ENCODE assay signal across 16 cellular contexts in genomic region chr12:118036672-118037411, GRCh38. TPM values are rescaled to one million over a fixed set of nuclear protein-coding genes. Genes with fewer than 3 reads are reported as not detected.
A peak's percentile ranks its signal among the peaks of the same experiment; 100 is the strongest.
DNase-seq lines count a peak whose midpoint lies in the region; ATAC-seq, FAIRE-seq and TF ChIP-seq lines count a peak whose summit lies in the region.
"Had no signal": no experiment of that assay in that cellular context is flagged by ENCODE, and none has a peak within 500 bp of the region (broad histone marks: within the 10 kb centered on the region; RNA-seq: fewer than 3 reads in every experiment).

No MANE protein-coding gene starts in this region.

- H3K9ac ChIP-seq in liver (ENCODE audit: low read depth in 1 of 2, low read length in 2 of 2) (no peak overlapping the region), HepG2 (ENCODE audit: insufficient read depth, low read depth, low read length) (no peak overlapping the region), GM12878 (ENCODE audit: control insufficient read depth, insufficient read depth, low read length) (no peak overlapping the region)
- H3K9ac ChIP-seq: BLaER1 treated with 17β-estradiol and CSF1 and Interleukin-3, amounts not matched to agents 10 nM and 100 nM had no signal

- ATAC-seq in HepG2 (no peak), GM12878 (no peak)
- no peak for ATAC-seq in stimulated activated memory B cell treated with anti-CD40 and anti-IgM and Interleukin-4, amounts not matched to agents 10 μg/mL and 1 μg/mL and 100 μg/mL, for 72 hours
- ATAC-seq: Panc1 had no signal

- H3K4me1 ChIP-seq in liver (ENCODE audit: control insufficient read depth in 4 of 4, insufficient read depth in 4 of 4, low read length in 3 of 4) (peaks cover 4 to 15% (median 9%) of the 10 kb centered on the region in 4 donors), HepG2 (ENCODE audit: insufficient read depth, low read length) (peaks cover 15% of the 10 kb centered on the region), GM12878 (ENCODE audit: control insufficient read depth, insufficient read depth, low read length) (peaks cover 29% of the 10 kb centered on the region), stomach (peaks cover 0 to 16% (median 7%) of the 10 kb centered on the region in 4 donors)
- H3K4me1 ChIP-seq: HAP-1 had no signal

- POLR2A ChIA-PET in HepG2 (lab: Yijun Ruan, JAX) (interaction anchor here (0.6 to 1.9 kb wide), 3 partner anchors 8 to 569 kb away, joined by 3 to 5 read pairs (median 3); no protein-coding TSS in a partner anchor), GM12878 (lab: Charles Lee) (interaction anchor here (1.5 kb wide), 1 partner anchor 139 kb away, joined by 4 read pairs; no protein-coding TSS in a partner anchor)

- no TSS peak for BruUV-seq in HepG2 (replicated peaks; lab: Mats Ljungman, UMichigan)
- BruUV-seq in GM12878 (replicated peaks; lab: Mats Ljungman, UMichigan): no TSS peak

- CTCF ChIA-PET in HepG2 (lab: Yijun Ruan, JAX; ENCODE audit: low intra/inter-chr PET ratio, low total read pairs): no interaction called here
- CTCF ChIA-PET in GM12878 (lab: Yijun Ruan, JAX): interaction anchor here (0.9 to 7.5 kb wide), 5 partner anchors 8 to 160 kb away, joined by 3 to 111 read pairs (median 5); no protein-coding TSS in a partner anchor

- TF ChIP-seq EP300 in HepG2 (IDR thresholded peaks at IDR 0.05; ENCODE audit: low read depth in 2 of 2, low read length in 2 of 2): no peak
- TF ChIP-seq EP300 in HepG2 (CRISPR knock-in tag; IDR thresholded peaks at IDR 0.05; ENCODE audit: borderline replicate concordance): no peak
- TF ChIP-seq EP300 in GM12878 (IDR thresholded peaks at IDR 0.05; ENCODE audit: borderline replicate concordance in 1 of 2, control insufficient read depth in 1 of 2, low read depth in 2 of 2, low read length in 2 of 2): no peak
- no peak for TF ChIP-seq EP300 in stomach (IDR thresholded peaks at IDR 0.05)

- peaks cover 84% of the 10 kb centered on the region for H3K36me3 Mint-ChIP-seq in activated CD4-positive, alpha-beta T cell treated with anti-CD3 and anti-CD28 coated beads, Interleukin-2, amount 10 ng/mL, durations not matched to agents 24 days and 14 days (ENCODE audit: low read depth)
- H3K36me3 Mint-ChIP-seq in stimulated activated memory B cell treated with anti-CD40 and anti-IgM and Interleukin-4, amounts not matched to agents 10 μg/mL and 1 μg/mL and 100 μg/mL, for 72 hours: peaks cover 77% of the 10 kb centered on the region

- FAIRE-seq in HepG2 (lab: Jason Lieb, UNC) (no peak), GM12878 (lab: Jason Lieb, UNC) (no peak)

- intact Hi-C loops in activated CD4-positive, alpha-beta T cell treated with anti-CD3 and anti-CD28 coated beads, Interleukin-2, amount 10 ng/mL, durations not matched to agents 24 days and 14 days (cut with micrococcal nuclease): no loop called here
- intact Hi-C loops in HepG2 (cut with micrococcal nuclease; ENCODE audit: unreplicated experiment) (no loop called here), GM12878 (cut with micrococcal nuclease; ENCODE audit: unreplicated experiment) (no loop called here), stomach (cut with DNase I; ENCODE audit: low total_unique reads) (loop anchor here (10.0 kb wide), 1 partner anchor 162 kb away; no protein-coding TSS in a partner anchor)

- peaks cover 9 to 60% (median 40%) of the 10 kb centered on the region in 4 donors for H3K36me3 ChIP-seq in liver (ENCODE audit: control insufficient read depth in 4 of 4, insufficient read depth in 3 of 4, low read depth in 1 of 4, low read length in 3 of 4)
- H3K36me3 ChIP-seq in HepG2 (replicated peaks in 1 of 2; ENCODE audit: control insufficient read depth in 1 of 2, insufficient read depth in 2 of 2, low read length in 2 of 2): peaks cover 27 to 63% of the 10 kb centered on the region in 2 experiments
- H3K36me3 ChIP-seq in GM12878 (ENCODE audit: control insufficient read depth in 2 of 2, insufficient read depth in 2 of 2, low read length in 1 of 2): peaks cover 19 to 48% of the 10 kb centered on the region in 2 experiments
- peaks cover 81 to 100% (median 100%) of the 10 kb centered on the region in 4 donors for H3K36me3 ChIP-seq in stomach

- no peak for DNase-seq in activated CD4-positive, alpha-beta T cell treated with anti-CD3 and anti-CD28 coated beads, Interleukin-2, amount 10 ng/mL, durations not matched to agents 24 days and 14 days
- no peak for DNase-seq in activated CD4-positive, alpha-beta T cell treated with anti-CD3 and anti-CD28 coated beads, Interleukin-2, amount 50 U/mL, for 48 hours
- no peak for DNase-seq in HepG2 (ENCODE audit: low spot score)
- DNase-seq in GM12878 (ENCODE audit: low read depth, low spot score): no peak
- no peak for DNase-seq in T-helper 1 cell
- no peak for DNase-seq in stomach
- DNase-seq: NCI-H1417, NCI-H1930, NCI-H2171, NCI-H446 treated with DMSO at 0.1 percent for 48 hours, NCI-H748 treated with DMSO at 0.1 percent for 48 hours had no signal

- no peak overlapping the region for H3K4me3 Mint-ChIP-seq in activated CD4-positive, alpha-beta T cell treated with anti-CD3 and anti-CD28 coated beads, Interleukin-2, amount 10 ng/mL, durations not matched to agents 24 days and 14 days
- H3K4me3 Mint-ChIP-seq in stimulated activated memory B cell treated with anti-CD40 and anti-IgM and Interleukin-4, amounts not matched to agents 10 μg/mL and 1 μg/mL and 100 μg/mL, for 72 hours: no peak overlapping the region

- H3K4me2 ChIP-seq in HepG2 (ENCODE audit: low read depth, low read length): no peak overlapping the region
- H3K4me2 ChIP-seq in GM12878 (ENCODE audit: control insufficient read depth, insufficient read depth): no peak overlapping the region
- H3K4me2 ChIP-seq: BLaER1 treated with 17β-estradiol and CSF1 and Interleukin-3, amounts not matched to agents 10 nM and 100 nM had no signal

- H3K27ac Mint-ChIP-seq in activated CD4-positive, alpha-beta T cell treated with anti-CD3 and anti-CD28 coated beads, Interleukin-2, amount 10 ng/mL, durations not matched to agents 24 days and 14 days: peak overlapping the region; percentile 99
- peak overlapping the region; percentile 80 for H3K27ac Mint-ChIP-seq in stimulated activated memory B cell treated with anti-CD40 and anti-IgM and Interleukin-4, amounts not matched to agents 10 μg/mL and 1 μg/mL and 100 μg/mL, for 72 hours

- TF ChIP-seq CTCF in liver (IDR thresholded peaks at IDR 0.05; ENCODE audit: low read depth, low read length, missing input control) (no peak), HepG2 (CRISPR knock-in tag; IDR thresholded peaks at IDR 0.05) (no peak), GM12878 (IDR thresholded peaks at IDR 0.05 in 2 of 3, conservative IDR thresholded peaks at IDR 0.05 in 1 of 3; ENCODE audit: control insufficient read depth in 2 of 3, extremely low read depth in 1 of 3, insufficient read depth in 1 of 3, low read depth in 3 of 3, low read length in 3 of 3) (no peak), stomach (IDR thresholded peaks at IDR 0.05) (no peak)

- H3K4me3 ChIP-seq in liver (ENCODE audit: low read depth in 1 of 3, low read length in 3 of 3): no peak overlapping the region
- no peak overlapping the region for H3K4me3 ChIP-seq in HepG2 (replicated peaks in 1 of 3; ENCODE audit: insufficient read depth in 1 of 3, low read depth in 2 of 3, low read length in 3 of 3)
- no peak overlapping the region for H3K4me3 ChIP-seq in GM12878
- no peak overlapping the region for H3K4me3 ChIP-seq in stomach
- H3K4me3 ChIP-seq: BLaER1 treated with 17β-estradiol and CSF1 and Interleukin-3, amounts not matched to agents 10 nM and 100 nM; HAP-1 had no signal

- H2AFZ ChIP-seq in HepG2 (ENCODE audit: low read length) (no peak overlapping the region), GM12878 (ENCODE audit: control insufficient read depth, low read depth, low read length) (no peak overlapping the region)

- H3K27me3 ChIP-seq in liver (ENCODE audit: control insufficient read depth in 4 of 4, insufficient read depth in 4 of 4, low read length in 3 of 4): no peaks in the 10 kb centered on the region
- no peaks in the 10 kb centered on the region for H3K27me3 ChIP-seq in HepG2 (ENCODE audit: control insufficient read depth in 1 of 2, insufficient read depth in 2 of 2, low read length in 2 of 2)
- H3K27me3 ChIP-seq in GM12878 (replicated peaks in 1 of 2; ENCODE audit: control insufficient read depth in 2 of 2, insufficient read depth in 2 of 2, low read length in 1 of 2): no peaks in the 10 kb centered on the region
- H3K27me3 ChIP-seq in stomach: no peaks in the 10 kb centered on the region
- H3K27me3 ChIP-seq: BLaER1 treated with 17β-estradiol and CSF1 and Interleukin-3, amounts not matched to agents 10 nM and 100 nM had no signal

- H3K4me1 Mint-ChIP-seq in activated CD4-positive, alpha-beta T cell treated with anti-CD3 and anti-CD28 coated beads, Interleukin-2, amount 10 ng/mL, durations not matched to agents 24 days and 14 days: peaks cover 49% of the 10 kb centered on the region
- peaks cover 27% of the 10 kb centered on the region for H3K4me1 Mint-ChIP-seq in stimulated activated memory B cell treated with anti-CD40 and anti-IgM and Interleukin-4, amounts not matched to agents 10 μg/mL and 1 μg/mL and 100 μg/mL, for 72 hours

- 93% methylated on average over 11 of the region's 11 CpGs for WGBS in liver
- 100% methylated on average over 11 of the region's 11 CpGs for WGBS in HepG2 (ENCODE audit: low lambda C conversion rate)
- WGBS in GM12878 (ENCODE audit: insufficient coverage, insufficient replicate concordance, low lambda C conversion rate, missing lambda C conversion rate): 98% methylated on average over 11 of the region's 11 CpGs
- 84 to 91% (median 86%) methylated on average over 11 of the region's 11 CpGs for WGBS in stomach, 5 donors

- H3K79me2 ChIP-seq in HepG2 (ENCODE audit: insufficient read depth, low read length): no peaks in the 10 kb centered on the region
- H3K79me2 ChIP-seq in GM12878 (ENCODE audit: control insufficient read depth, insufficient read depth, low read length): no peaks in the 10 kb centered on the region

- no peaks in the 10 kb centered on the region for H3K9me3 Mint-ChIP-seq in activated CD4-positive, alpha-beta T cell treated with anti-CD3 and anti-CD28 coated beads, Interleukin-2, amount 10 ng/mL, durations not matched to agents 24 days and 14 days
- H3K9me3 Mint-ChIP-seq in stimulated activated memory B cell treated with anti-CD40 and anti-IgM and Interleukin-4, amounts not matched to agents 10 μg/mL and 1 μg/mL and 100 μg/mL, for 72 hours: no peaks in the 10 kb centered on the region

- SMC1A ChIA-PET in GM12878 (lab: Charles Lee; ENCODE audit: uncharacterized antibody, unreplicated experiment): interaction anchor here (0.7 to 5.4 kb wide), 5 partner anchors 8 to 161 kb away, joined by 3 to 64 read pairs (median 3); no protein-coding TSS in a partner anchor

- H4K20me1 ChIP-seq in HepG2 (ENCODE audit: insufficient read depth, low read length): no peaks in the 10 kb centered on the region
- no peaks in the 10 kb centered on the region for H4K20me1 ChIP-seq in GM12878 (ENCODE audit: control insufficient read depth, insufficient read depth)

- peak overlapping the region; percentile 6 to 53 for H3K27ac ChIP-seq in liver (ENCODE audit: low read depth in 1 of 2, low read length in 2 of 2)
- no peak overlapping the region for H3K27ac ChIP-seq in HepG2 (ENCODE audit: extremely low read length, insufficient read depth, low read length)
- peak overlapping the region; percentile 75 for H3K27ac ChIP-seq in GM12878 (ENCODE audit: control insufficient read depth, insufficient read depth)
- no peak overlapping the region for H3K27ac ChIP-seq in stomach
- H3K27ac ChIP-seq: BLaER1 treated with 17β-estradiol and CSF1 and Interleukin-3, amounts not matched to agents 10 nM and 100 nM had no signal

- H3K9me3 ChIP-seq in liver (ENCODE audit: control insufficient read depth in 4 of 4, low read length in 3 of 4) (no peaks in the 10 kb centered on the region), HepG2 (ENCODE audit: low read length) (no peaks in the 10 kb centered on the region), GM12878 (replicated peaks; ENCODE audit: control insufficient read depth, insufficient read depth, low read length) (peaks cover 6% of the 10 kb centered on the region; the same call in 2 of the 3 replicates), stomach (no peaks in the 10 kb centered on the region)
- H3K9me3 ChIP-seq: BLaER1 treated with 17β-estradiol and CSF1 and Interleukin-3, amounts not matched to agents 10 nM and 100 nM; HAP-1 had no signal

- RAD21 ChIA-PET in GM12878 (lab: Charles Lee; ENCODE audit: unreplicated experiment): interaction anchor here (1.0 to 1.4 kb wide), 4 partner anchors 8 to 28 kb away, joined by 3 to 5 read pairs (median 3); no protein-coding TSS in a partner anchor

- TF ChIP-seq POLR2A in HepG2 (IDR thresholded peaks at IDR 0.05; ENCODE audit: insufficient read depth in 1 of 2, low read depth in 2 of 2, low read length in 2 of 2): no peak
- TF ChIP-seq POLR2A in GM12878 (IDR thresholded peaks at IDR 0.05; ENCODE audit: low read depth, low read length): no peak
- no peak for TF ChIP-seq POLR2A in stomach (IDR thresholded peaks at IDR 0.05)

- TF ChIP-seq RAD21 in liver (IDR thresholded peaks at IDR 0.05) (no peak), HepG2 (CRISPR knock-in tag; IDR thresholded peaks at IDR 0.05) (no peak), GM12878 (IDR thresholded peaks at IDR 0.05; ENCODE audit: insufficient read depth, low read depth, low read length) (no peak)

- in situ Hi-C loops in HepG2 (cut with HindIII; ENCODE audit: extremely low pct_ligation_motif_present, low pct_unique_long_range_greater_than_20kb) (no loop called here), GM12878 (cut with MboI) (no loop called here)

- H3K27me3 Mint-ChIP-seq in activated CD4-positive, alpha-beta T cell treated with anti-CD3 and anti-CD28 coated beads, Interleukin-2, amount 10 ng/mL, durations not matched to agents 24 days and 14 days: peaks cover 2% of the 10 kb centered on the region
- H3K27me3 Mint-ChIP-seq in stimulated activated memory B cell treated with anti-CD40 and anti-IgM and Interleukin-4, amounts not matched to agents 10 μg/mL and 1 μg/mL and 100 μg/mL, for 72 hours: no peaks in the 10 kb centered on the region

RNA-seq across cellular contexts. Expression of gene RFC5, which starts 20.3 kb away (rescaled TPM):
- 82.9 and 84.4 TPM in 2 replicates for total RNA-seq in activated CD4-positive, alpha-beta T cell treated with anti-CD3 and anti-CD28 coated beads, Interleukin-2, amount 10 ng/mL, durations not matched to agents 24 days and 14 days
- total RNA-seq in liver (10 to 100 TPM in 1 of 2 donors, 1 to 10 TPM in 1; 7.4 to 26.4 TPM), HepG2 (2016; rRNA removed; fragmentation: Illumina TruSeq; extraction: Trizol) (51.4 and 66.2 TPM in 2 replicates), GM12878 (2014; rRNA removed) (51.1 and 55.0 TPM in 2 replicates), GM12878 (2014; rRNA removed; fragmentation: Illumina TruSeq; extraction: Trizol) (49.8 and 53.0 TPM in 2 replicates), GM12878 (2021) (29.3 and 30.9 TPM in 2 replicates), stomach (100 to 1,000 TPM in 1 of 5 donors, 10 to 100 TPM in 2, 1 to 10 TPM in 1, not detected in 1; 1.3 to 238 (median 20.6) TPM)
- polyA plus RNA-seq in liver (1 to 10 TPM; 5.4 to 6.0 TPM), HepG2 (2011; rRNA removed) (12.1 and 16.8 TPM in 2 replicates), GM12878 (2011; rRNA removed) (69.0 and 83.9 TPM in 2 replicates), GM12878 (2014; fragmentation: Illumina TruSeq; extraction: Trizol) (50.9 and 52.9 TPM in 2 replicates), GM12878 (2014; fragmentation: Nextera tagmentation; extraction: Ambion mirVana) (10 to 100 TPM; 47.3 to 73.3 TPM), GM12878 (2014; rRNA removed) (51.3 and 54.1 TPM in 2 replicates), GM12878 (2016; fragmentation: Nextera tagmentation; extraction: Ambion mirVana) (10 to 100 TPM; 66.3 to 70.0 TPM), stomach (10 to 100 TPM in 1 of 3 donors, 1 to 10 TPM in 2; 7.1 to 10.7 (median 9.0) TPM)
- total RNA-seq in HepG2 (2016; cell fraction: cytosol; rRNA removed; fragmentation: Illumina TruSeq; extraction: Trizol; ENCODE audit: low read depth): 22.7 and 23.4 TPM in 2 replicates
- total RNA-seq in HepG2 (2016; cell fraction: insoluble cytoplasmic fraction; rRNA removed; fragmentation: Illumina TruSeq; extraction: Trizol): 53.2 and 65.5 TPM in 2 replicates
- 26.8 and 27.2 TPM in 2 replicates for total RNA-seq in HepG2 (2016; cell fraction: membrane; rRNA removed; fragmentation: Illumina TruSeq; extraction: Trizol)
- 36.7 and 42.5 TPM in 2 replicates for total RNA-seq in HepG2 (2016; cell fraction: nucleus; rRNA removed; fragmentation: Illumina TruSeq; extraction: Trizol)
- polyA plus RNA-seq in HepG2 (2011; cell fraction: cytosol; rRNA removed): 9.6 and 13.1 TPM in 2 replicates
- polyA plus RNA-seq in HepG2 (2011; cell fraction: nucleus; rRNA removed): 14.0 and 22.1 TPM in 2 replicates
- polyA plus RNA-seq in HepG2 (2012): 7.1 and 12.7 TPM in 2 replicates
- 9.8 and 11.9 TPM in 2 replicates for polyA plus RNA-seq in HepG2 (2016; cell fraction: cytosol; fragmentation: Illumina TruSeq; extraction: Trizol; ENCODE audit: low read depth)
- polyA plus RNA-seq in HepG2 (2016; cell fraction: insoluble cytoplasmic fraction; fragmentation: Illumina TruSeq; extraction: Trizol; ENCODE audit: low read depth): 71.8 and 75.5 TPM in 2 replicates
- 18.4 and 19.2 TPM in 2 replicates for polyA plus RNA-seq in HepG2 (2016; cell fraction: membrane; fragmentation: Illumina TruSeq; extraction: Trizol; ENCODE audit: low read depth)
- polyA plus RNA-seq in HepG2 (2016; cell fraction: nucleus; fragmentation: Illumina TruSeq; extraction: Trizol; ENCODE audit: insufficient read depth, low read depth): 57.5 and 58.7 TPM in 2 replicates
- 15.8 and 70.0 TPM in 2 replicates for polyA minus RNA-seq in HepG2 (2011; rRNA and poly(A)+ RNA removed; ENCODE audit: low replicate concordance)
- polyA minus RNA-seq in HepG2 (2011; cell fraction: cytosol; rRNA and poly(A)+ RNA removed): 9.1 and 12.9 TPM in 2 replicates
- 17.5 and 18.8 TPM in 2 replicates for polyA minus RNA-seq in HepG2 (2011; cell fraction: nucleus; rRNA and poly(A)+ RNA removed)
- 40.9 and 42.7 TPM in 2 replicates for total RNA-seq in GM12878 (2013; cell fraction: nucleolus; rRNA removed)
- 20.2 TPM for polyA plus RNA-seq in GM12878 (2011; ENCODE audit: low read depth)
- 67.2 and 69.2 TPM in 2 replicates for polyA plus RNA-seq in GM12878 (2011; cell fraction: cytosol; rRNA removed)
- 99.3 and 113 TPM in 2 replicates for polyA plus RNA-seq in GM12878 (2011; cell fraction: nucleus; rRNA removed)
- 22.2 and 26.8 TPM in 2 replicates for polyA plus RNA-seq in GM12878 (2012)
- polyA minus RNA-seq in GM12878 (2011; rRNA and poly(A)+ RNA removed): 66.0 and 71.2 TPM in 2 replicates
- polyA minus RNA-seq in GM12878 (2011; cell fraction: cytosol; rRNA and poly(A)+ RNA removed): 22.3 and 32.1 TPM in 2 replicates
- 24.7 and 36.0 TPM in 2 replicates for polyA minus RNA-seq in GM12878 (2011; cell fraction: nucleus; rRNA and poly(A)+ RNA removed)

RNA-seq across cellular contexts. Expression of gene WSB2, which starts 24.1 kb away (rescaled TPM):
- total RNA-seq in activated CD4-positive, alpha-beta T cell treated with anti-CD3 and anti-CD28 coated beads, Interleukin-2, amount 10 ng/mL, durations not matched to agents 24 days and 14 days: 129 and 133 TPM in 2 replicates
- total RNA-seq in liver (10 to 100 TPM; 25.7 to 41.7 TPM), HepG2 (2016; rRNA removed; fragmentation: Illumina TruSeq; extraction: Trizol) (31.0 and 39.5 TPM in 2 replicates), GM12878 (2014; rRNA removed) (66.7 and 83.7 TPM in 2 replicates), GM12878 (2014; rRNA removed; fragmentation: Illumina TruSeq; extraction: Trizol) (40.4 and 41.5 TPM in 2 replicates), GM12878 (2021) (56.8 and 59.0 TPM in 2 replicates), stomach (100 to 1,000 TPM in 3 of 5 donors, 10 to 100 TPM in 2; 58.9 to 110 (median 101) TPM)
- polyA plus RNA-seq in liver (10 to 100 TPM; 20.4 to 31.0 TPM), HepG2 (2011; rRNA removed) (76.5 and 82.8 TPM in 2 replicates), GM12878 (2011; rRNA removed) (71.0 and 82.6 TPM in 2 replicates), GM12878 (2014; fragmentation: Illumina TruSeq; extraction: Trizol) (44.1 and 59.0 TPM in 2 replicates), GM12878 (2014; fragmentation: Nextera tagmentation; extraction: Ambion mirVana) (10 to 100 TPM; 30.0 to 33.6 TPM), GM12878 (2014; rRNA removed) (46.0 and 46.3 TPM in 2 replicates), GM12878 (2016; fragmentation: Nextera tagmentation; extraction: Ambion mirVana) (10 to 100 TPM; 18.3 to 19.4 TPM), stomach (10 to 100 TPM; 32.4 to 80.1 (median 79.7) TPM)
- total RNA-seq in HepG2 (2016; cell fraction: cytosol; rRNA removed; fragmentation: Illumina TruSeq; extraction: Trizol; ENCODE audit: low read depth): 58.3 and 64.9 TPM in 2 replicates
- total RNA-seq in HepG2 (2016; cell fraction: insoluble cytoplasmic fraction; rRNA removed; fragmentation: Illumina TruSeq; extraction: Trizol): 32.3 and 33.3 TPM in 2 replicates
- total RNA-seq in HepG2 (2016; cell fraction: membrane; rRNA removed; fragmentation: Illumina TruSeq; extraction: Trizol): 113 and 119 TPM in 2 replicates
- 17.3 and 21.7 TPM in 2 replicates for total RNA-seq in HepG2 (2016; cell fraction: nucleus; rRNA removed; fragmentation: Illumina TruSeq; extraction: Trizol)
- polyA plus RNA-seq in HepG2 (2011; cell fraction: cytosol; rRNA removed): 90.5 and 92.1 TPM in 2 replicates
- polyA plus RNA-seq in HepG2 (2011; cell fraction: nucleus; rRNA removed): 33.9 and 37.1 TPM in 2 replicates
- 39.1 and 50.3 TPM in 2 replicates for polyA plus RNA-seq in HepG2 (2012)
- 108 and 109 TPM in 2 replicates for polyA plus RNA-seq in HepG2 (2016; cell fraction: cytosol; fragmentation: Illumina TruSeq; extraction: Trizol; ENCODE audit: low read depth)
- polyA plus RNA-seq in HepG2 (2016; cell fraction: insoluble cytoplasmic fraction; fragmentation: Illumina TruSeq; extraction: Trizol; ENCODE audit: low read depth): 32.4 and 39.7 TPM in 2 replicates
- polyA plus RNA-seq in HepG2 (2016; cell fraction: membrane; fragmentation: Illumina TruSeq; extraction: Trizol; ENCODE audit: low read depth): 111 and 130 TPM in 2 replicates
- polyA plus RNA-seq in HepG2 (2016; cell fraction: nucleus; fragmentation: Illumina TruSeq; extraction: Trizol; ENCODE audit: insufficient read depth, low read depth): 25.3 and 27.6 TPM in 2 replicates
- 192 and 280 TPM in 2 replicates for polyA minus RNA-seq in HepG2 (2011; rRNA and poly(A)+ RNA removed; ENCODE audit: low replicate concordance)
- polyA minus RNA-seq in HepG2 (2011; cell fraction: cytosol; rRNA and poly(A)+ RNA removed): 89.2 and 103 TPM in 2 replicates
- 50.3 and 54.8 TPM in 2 replicates for polyA minus RNA-seq in HepG2 (2011; cell fraction: nucleus; rRNA and poly(A)+ RNA removed)
- total RNA-seq in GM12878 (2013; cell fraction: nucleolus; rRNA removed): 29.8 and 34.6 TPM in 2 replicates
- 27.2 TPM for polyA plus RNA-seq in GM12878 (2011; ENCODE audit: low read depth)
- polyA plus RNA-seq in GM12878 (2011; cell fraction: cytosol; rRNA removed): 111 and 139 TPM in 2 replicates
- polyA plus RNA-seq in GM12878 (2011; cell fraction: nucleus; rRNA removed): 40.2 and 48.5 TPM in 2 replicates
- polyA plus RNA-seq in GM12878 (2012): 31.8 and 33.7 TPM in 2 replicates
- 222 and 231 TPM in 2 replicates for polyA minus RNA-seq in GM12878 (2011; rRNA and poly(A)+ RNA removed)
- 60.9 and 67.1 TPM in 2 replicates for polyA minus RNA-seq in GM12878 (2011; cell fraction: cytosol; rRNA and poly(A)+ RNA removed)
- polyA minus RNA-seq in GM12878 (2011; cell fraction: nucleus; rRNA and poly(A)+ RNA removed): 26.7 and 39.5 TPM in 2 replicates

Comparison
In these comparisons a context has a peak if more than half of its experiments do, and no peak if none do; other contexts are left out.
1. H3K27ac ChIP-seq: peak in liver (2 of 2) and GM12878 (single experiment); none in HepG2 (single experiment) and stomach (0 of 5).